13 cellular contexts compared by ENCODE assay signal in genomic region chr2:238597638-238598528, GRCh38.
A peak's percentile ranks its signal among the peaks of the same experiment; 100 is the strongest.
DNase-seq lines count a peak whose midpoint lies in the region; ATAC-seq, FAIRE-seq and TF ChIP-seq lines count a peak whose summit lies in the region.
"Had no signal": no experiment of that assay in that cellular context is flagged by ENCODE, and none has a peak within 500 bp of the region (broad histone marks: within the 10 kb centered on the region; RNA-seq: fewer than 3 reads in every experiment).

No MANE protein-coding gene starts in this region.

- H3K4me3 ChIP-seq in right cardiac atrium (ENCODE audit: low read length) (no peak overlapping the region), esophagus (ENCODE audit: low read depth in 1 of 2, low read length in 2 of 2) (no peak overlapping the region), prostate gland (no peak overlapping the region), aorta (ENCODE audit: low read length in 2 of 2) (no peak overlapping the region), mucosa of descending colon (no peak overlapping the region), pancreas (no peak overlapping the region)

- DNase-seq in right cardiac atrium (no peak), Right ventricle myocardium superior (no peak), prostate gland (ENCODE audit: low spot score) (no peak), aorta (no peak), mucosa of descending colon (no peak), pancreas (no peak)
- no peak for DNase-seq in effector CD4-positive, alpha-beta T cell
- DNase-seq: activated CD4-positive, alpha-beta memory T cell treated with anti-CD3 and anti-CD28 coated beads, Interleukin-2, amount 10 ng/mL, durations not matched to agents 7 days and 5 days; activated gamma-delta T cell treated with Interleukin-2 at 50 U/mL for 16 hours; NCI-H1436; NCI-H524 treated with DMSO at 0.1 percent for 48 hours; T-helper 9 cell had no signal

- H3K27me3 ChIP-seq in right cardiac atrium (ENCODE audit: control insufficient read depth, insufficient read depth) (no peaks in the 10 kb centered on the region), esophagus (ENCODE audit: control insufficient read depth in 1 of 2, insufficient read depth in 2 of 2, low read length in 2 of 2) (no peaks in the 10 kb centered on the region), prostate gland (replicated peaks; ENCODE audit: insufficient read depth) (no peaks in the 10 kb centered on the region), aorta (ENCODE audit: control insufficient read depth in 1 of 2, insufficient read depth in 2 of 2, low read length in 1 of 2) (no peaks in the 10 kb centered on the region), pancreas (no peaks in the 10 kb centered on the region)

- ATAC-seq in right cardiac atrium (no peak), Right ventricle myocardium superior (ENCODE audit: poor library complexity) (no peak), aorta (ENCODE audit: low FRiP score) (no peak), mucosa of descending colon (no peak), pancreas (no peak)

- peak overlapping the region; percentile 60 for H3K27ac ChIP-seq in right cardiac atrium (ENCODE audit: low read length)
- peak overlapping the region; percentile 77 to 87 for H3K27ac ChIP-seq in esophagus (ENCODE audit: low read depth in 2 of 2, low read length in 1 of 2)
- H3K27ac ChIP-seq in prostate gland: peak overlapping the region; percentile 76 to 88
- H3K27ac ChIP-seq in aorta (ENCODE audit: low read depth in 1 of 2, low read length in 2 of 2): peak overlapping the region; percentile 78 to 90
- H3K27ac ChIP-seq in pancreas: no peak overlapping the region

- H3K4me1 ChIP-seq in right cardiac atrium (ENCODE audit: control insufficient read depth, insufficient read depth, low read length) (peaks cover 6% of the 10 kb centered on the region), esophagus (ENCODE audit: control insufficient read depth in 2 of 2, insufficient read depth in 2 of 2, low read length in 1 of 2) (peaks cover 0 to 17% of the 10 kb centered on the region in 2 donors), prostate gland (replicated peaks) (peaks cover 14% of the 10 kb centered on the region), aorta (ENCODE audit: control insufficient read depth in 1 of 2, insufficient read depth in 2 of 2, low read length in 2 of 2) (peaks cover 3 to 8% of the 10 kb centered on the region in 2 donors), mucosa of descending colon (ENCODE audit: low read depth) (no peaks in the 10 kb centered on the region), pancreas (no peaks in the 10 kb centered on the region)

- H3K9me3 ChIP-seq in right cardiac atrium (ENCODE audit: control insufficient read depth, low read length) (no peaks in the 10 kb centered on the region), esophagus (ENCODE audit: control insufficient read depth in 2 of 2, insufficient read depth in 1 of 2, low read depth in 1 of 2, low read length in 1 of 2) (no peaks in the 10 kb centered on the region), prostate gland (no peaks in the 10 kb centered on the region), aorta (ENCODE audit: control insufficient read depth, low read length) (no peaks in the 10 kb centered on the region), mucosa of descending colon (no peaks in the 10 kb centered on the region), pancreas (no peaks in the 10 kb centered on the region)

- TF ChIP-seq POLR2A in prostate gland (IDR thresholded peaks at IDR 0.05): no peak

- WGBS in right cardiac atrium: 87% methylated on average over 11 of the region's 11 CpGs
- 74 to 80% methylated on average over 11 of the region's 11 CpGs for WGBS in esophagus, 2 donors
- 67% methylated on average over 11 of the region's 11 CpGs for WGBS in prostate gland
- WGBS in aorta, 2 donors: 79 to 86% methylated on average over 11 of the region's 11 CpGs
- 63 to 69% methylated on average over 11 of the region's 11 CpGs for WGBS in pancreas, 2 donors

- no peak for TF ChIP-seq CTCF in prostate gland (IDR thresholded peaks at IDR 0.05)
- TF ChIP-seq CTCF in mucosa of descending colon (IDR thresholded peaks at IDR 0.05): no peak
- TF ChIP-seq CTCF in pancreas (IDR thresholded peaks at IDR 0.05): no peak

- intact Hi-C loops in right cardiac atrium (cut with DNase I) (no loop called here), Right ventricle myocardium superior (cut with DNase I) (no loop called here), prostate gland (cut with DNase I) (loop anchor here (2.0 to 10.0 kb wide), 3 partner anchors 71 to 187 kb away; no protein-coding TSS in a partner anchor), aorta (cut with DNase I) (loop anchor here (5.0 kb wide), 2 partner anchors 129 to 226 kb away; no protein-coding TSS in a partner anchor), mucosa of descending colon (cut with DNase I, micrococcal nuclease) (no loop called here), pancreas (cut with DNase I) (no loop called here)

- FAIRE-seq in pancreas (lab: Jason Lieb, UNC): no peak

- H3K36me3 ChIP-seq in esophagus (ENCODE audit: control insufficient read depth in 2 of 2, insufficient read depth in 2 of 2, low read length in 1 of 2): no peaks in the 10 kb centered on the region
- no peaks in the 10 kb centered on the region for H3K36me3 ChIP-seq in prostate gland
- H3K36me3 ChIP-seq in aorta (ENCODE audit: control insufficient read depth in 1 of 2, insufficient read depth in 2 of 2, low read length in 1 of 2): no peaks in the 10 kb centered on the region
- no peaks in the 10 kb centered on the region for H3K36me3 ChIP-seq in mucosa of descending colon (ENCODE audit: low read depth)
- no peaks in the 10 kb centered on the region for H3K36me3 ChIP-seq in pancreas

Comparison
In these comparisons a context has a peak if more than half of its experiments do, and no peak if none do; other contexts are left out.
1. H3K27ac ChIP-seq: peak in right cardiac atrium (single experiment), esophagus (2 of 2), prostate gland (2 of 2) and aorta (2 of 2); none in pancreas (0 of 4).
2. intact Hi-C loops: an anchor here in prostate gland (2.0 to 10.0 kb wide) and aorta (5.0 kb wide); none called in right cardiac atrium, Right ventricle myocardium superior, mucosa of descending colon and pancreas.